9 cellular contexts compared by ENCODE assay signal in the genomic region with DNA sequence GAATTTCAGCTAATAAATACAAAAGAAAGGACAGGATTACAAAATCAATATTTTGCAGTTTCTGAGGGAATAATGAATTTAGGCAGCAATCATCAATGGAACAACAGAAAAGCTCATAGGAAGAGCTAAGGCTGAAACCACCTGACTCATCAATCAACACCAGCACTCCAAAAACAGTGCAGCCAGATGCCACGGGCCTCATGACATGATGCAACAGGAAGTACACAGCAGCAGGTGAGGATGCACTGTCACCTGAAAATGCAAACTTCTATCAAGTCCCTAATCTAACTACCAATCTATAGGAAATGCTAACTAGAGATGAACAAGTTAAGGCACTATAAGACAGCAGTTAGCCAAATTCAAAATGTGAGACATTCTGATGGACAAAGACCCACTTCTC. TPM values are rescaled to one million over a fixed set of nuclear protein-coding genes. Genes with fewer than 3 reads are reported as not detected.
DNase-seq lines count a peak whose midpoint lies in the region; ATAC-seq, FAIRE-seq and TF ChIP-seq lines count a peak whose summit lies in the region.
"Had no signal": no experiment of that assay in that cellular context is flagged by ENCODE, and none has a peak within 500 bp of the region (broad histone marks: within the 10 kb centered on the region; RNA-seq: fewer than 3 reads in every experiment).

No MANE protein-coding gene starts in this region.

- no peaks in the 10 kb centered on the region for H3K79me2 ChIP-seq in K562 (ENCODE audit: control insufficient read depth, insufficient read depth, low read length)

- no peak for FAIRE-seq in K562 (lab: Jason Lieb, UNC)

- H4K20me1 ChIP-seq in K562 (replicated peaks; ENCODE audit: control insufficient read depth, insufficient read depth, low read length), result no peaks in the 10 kb centered on the region

- H3K9me3 Mint-ChIP-seq in CD4-positive, alpha-beta memory T cell, result peaks cover 0 to 2% (median 0%) of the 10 kb centered on the region in 8 donors

- in situ Hi-C loops in K562 (cut with MboI), result no loop called here

- H3K4me1 ChIP-seq in CD4-positive, alpha-beta memory T cell (ENCODE audit: insufficient read depth, low read length), result peaks cover 10% of the 10 kb centered on the region
- H3K4me1 ChIP-seq in K562 (replicated peaks in 1 of 2; ENCODE audit: control insufficient read depth in 2 of 2, insufficient read depth in 2 of 2, low read length in 2 of 2), result no peaks in the 10 kb centered on the region
- H3K4me1 ChIP-seq in ovary (ENCODE audit: insufficient read depth), result peaks cover 11% of the 10 kb centered on the region

- no peaks in the 10 kb centered on the region for H3K27me3 ChIP-seq in CD4-positive, alpha-beta memory T cell (ENCODE audit: insufficient read depth, low read length)
- H3K27me3 ChIP-seq in K562 (ENCODE audit: control insufficient read depth in 2 of 2, insufficient read depth in 2 of 2, low read length in 2 of 2), result no peaks in the 10 kb centered on the region
- H3K27me3 ChIP-seq in ovary, result no peaks in the 10 kb centered on the region

- peak overlapping the region in 1 of 8 donors; percentile 21 for H3K4me3 Mint-ChIP-seq in CD4-positive, alpha-beta memory T cell

- CTCF ChIA-PET in CD4-positive, alpha-beta memory T cell (lab: Charles Lee; ENCODE audit: partially characterized antibody), result interaction anchor here (1.2 to 1.6 kb wide), 2 partner anchors 19 to 190 kb away, joined by 3 to 4 read pairs; no protein-coding TSS in a partner anchor
- CTCF ChIA-PET in K562 (lab: Yijun Ruan, JAX; ENCODE audit: low intra/inter-chr PET ratio), result no interaction called here

- H3K36me3 Mint-ChIP-seq in CD4-positive, alpha-beta memory T cell, result peaks cover 71 to 75% of the 10 kb centered on the region in 2 donors

- no peak for TF ChIP-seq POLR2A in GM18505 (IDR thresholded peaks at IDR 0.05; ENCODE audit: borderline replicate concordance, extremely low read depth, insufficient read depth, insufficient read length)
- no peak for TF ChIP-seq POLR2A in K562 (conservative IDR thresholded peaks at IDR 0.05)
- TF ChIP-seq POLR2A in ovary (IDR thresholded peaks at IDR 0.05), result no peak

- DNase-seq in CD4-positive, alpha-beta memory T cell, result peak; percentile 24 to 71 (median 34)
- DNase-seq in K562 (ENCODE audit: extremely low read depth in 1 of 4, low spot score in 3 of 4) (no peak), middle frontal gyrus (ENCODE audit: extremely low spot score, low spot score) (no peak), ovary (no peak), GOT3 (lab: John Stamatoyannopoulos, UW) (no peak), T-helper 9 cell (no peak)

- 15% methylated on average over 1 of the region's 1 CpG for WGBS in K562 (ENCODE audit: insufficient coverage, low coverage, missing lambda C conversion rate)
- WGBS in ovary, 3 donors, result 33 to 59% (median 45%) methylated on average over 1 of the region's 1 CpG

- H3K4me1 Mint-ChIP-seq in CD4-positive, alpha-beta memory T cell, result peaks cover 7 to 17% (median 10%) of the 10 kb centered on the region in 4 donors

- TF ChIP-seq RAD21 in K562 (CRISPR knock-in tag; conservative IDR thresholded peaks at IDR 0.05 in 1 of 2, IDR thresholded peaks at IDR 0.05 in 1 of 2), result no peak

- POLR2A ChIA-PET in CD4-positive, alpha-beta memory T cell (lab: Charles Lee; ENCODE audit: partially characterized antibody), result interaction anchor here (1.6 kb wide), 1 partner anchor 44 kb away, joined by 3 read pairs; no protein-coding TSS in a partner anchor
- POLR2A ChIA-PET in K562 (lab: Yijun Ruan, JAX), result no interaction called here

- no peak overlapping the region for H2AFZ ChIP-seq in K562 (ENCODE audit: low read depth, low read length)

- TF ChIP-seq EP300 in K562 (IDR thresholded peaks at IDR 0.05; ENCODE audit: low read length), result no peak; the same call in 1 of the 2 replicates
- no peak for TF ChIP-seq EP300 in ovary (IDR thresholded peaks at IDR 0.05)

- no TSS peak for BruUV-seq in K562 (replicated peaks; lab: Mats Ljungman, UMichigan)

- H3K4me2 ChIP-seq in K562 (ENCODE audit: insufficient read depth, low read length), result no peak overlapping the region

- TF ChIP-seq CTCF in VCaP (conservative IDR thresholded peaks at IDR 0.05), result no peak
- TF ChIP-seq CTCF in K562 (IDR thresholded peaks at IDR 0.05 in 2 of 3, conservative IDR thresholded peaks at IDR 0.05 in 1 of 3; ENCODE audit: insufficient read depth in 2 of 3, low read depth in 1 of 3, low read length in 3 of 3), result no peak
- no peak for TF ChIP-seq CTCF in ovary (IDR thresholded peaks at IDR 0.05)

- no peak overlapping the region for H3K27ac ChIP-seq in CD4-positive, alpha-beta memory T cell (ENCODE audit: low read depth, low read length)
- H3K27ac ChIP-seq in VCaP (peak overlapping the region; percentile 32), K562 (ENCODE audit: extremely low read depth, low read depth, low read length) (no peak overlapping the region), ovary (no peak overlapping the region)

- H3K9me3 ChIP-seq in CD4-positive, alpha-beta memory T cell (ENCODE audit: control insufficient read depth in 1 of 2, low read length in 2 of 2), result no peaks in the 10 kb centered on the region
- H3K9me3 ChIP-seq in K562 (replicated peaks; ENCODE audit: control insufficient read depth, insufficient read depth, low read depth, low read length), result no peaks in the 10 kb centered on the region
- no peaks in the 10 kb centered on the region for H3K9me3 ChIP-seq in ovary

- ATAC-seq in GM18505 (IDR thresholded peaks at IDR 0.05; ENCODE audit: unreplicated experiment), result peak; percentile 52
- peak; percentile 59; the same call in 2 of the 3 replicates for ATAC-seq in K562
- ATAC-seq: sciatic nerve had no signal

- H3K4me3 ChIP-seq in CD4-positive, alpha-beta memory T cell (ENCODE audit: low read length in 2 of 2), result no peak overlapping the region
- H3K4me3 ChIP-seq in K562, result no peak overlapping the region
- H3K4me3 ChIP-seq in ovary, result no peak overlapping the region

- no peaks in the 10 kb centered on the region for H3K27me3 Mint-ChIP-seq in CD4-positive, alpha-beta memory T cell

- H3K9ac ChIP-seq in K562 (ENCODE audit: insufficient read depth in 1 of 2, low read depth in 2 of 2, low read length in 2 of 2), result no peak overlapping the region

- intact Hi-C loops in CD4-positive, alpha-beta memory T cell (cut with micrococcal nuclease), result no loop called here
- intact Hi-C loops in K562 (cut with micrococcal nuclease) (no loop called here), ovary (cut with DNase I) (no loop called here)

- H3K36me3 ChIP-seq in CD4-positive, alpha-beta memory T cell (ENCODE audit: insufficient read depth, low read length), result peaks cover 25% of the 10 kb centered on the region
- H3K36me3 ChIP-seq in K562 (ENCODE audit: control insufficient read depth, insufficient read depth, low read length), result peaks cover 57% of the 10 kb centered on the region
- H3K36me3 ChIP-seq in ovary, result no peaks in the 10 kb centered on the region

- H3K9me1 ChIP-seq in K562 (ENCODE audit: control insufficient read depth, insufficient read depth, low read length), result no peaks in the 10 kb centered on the region

- H3K27ac Mint-ChIP-seq in CD4-positive, alpha-beta memory T cell, result peak overlapping the region; percentile 2 to 83 (median 61)

TF ChIP-seq in K562, 482 proteins besides CTCF, POLR2A, EP300 and RAD21 (continues in another document):
- TF ChIP-seq IRF1 (CRISPR knock-in tag; IDR thresholded peaks at IDR 0.05; ENCODE audit: borderline replicate concordance) (no peak), SRSF7 (optimal IDR thresholded peaks at IDR 0.05; ENCODE audit: low read depth, low read length) (no peak), CXXC5 (CRISPR knock-in tag; IDR thresholded peaks at IDR 0.05) (peak; percentile 52), MYC (IDR thresholded peaks at IDR 0.05; ENCODE audit: low read depth, low read length) (peak; percentile 62; the same call in 1 of the 2 replicates), MYC (CRISPR knock-in tag; IDR thresholded peaks at IDR 0.05; ENCODE audit: borderline replicate concordance, low read depth) (no peak), ARID1B (IDR thresholded peaks at IDR 0.05) (peak; percentile 16; the same call in 1 of the 2 replicates), ZC3H11A (IDR thresholded peaks at IDR 0.05; ENCODE audit: low read depth, low read length) (no peak), DPF2 (IDR thresholded peaks at IDR 0.05) (no peak), ZNF589 (CRISPR knock-in tag; IDR thresholded peaks at IDR 0.05; ENCODE audit: low read depth) (0 out of 2 replicates have a peak, but pooled peaks have one; percentile 45), GABPA (tag; conservative IDR thresholded peaks at IDR 0.05; ENCODE audit: low read depth) (peak; percentile 51; the same call in 1 of the 2 replicates)

RNA-seq across cellular contexts. Expression of gene GNS, which starts 21.7 kb away (rescaled TPM):
- total RNA-seq in CD4-positive, alpha-beta memory T cell, result 10 to 100 TPM; 34.2 to 35.0 TPM
- 10 to 100 TPM; 36.8 to 77.0 TPM for polyA plus RNA-seq in CD4-positive, alpha-beta memory T cell
- total RNA-seq in K562 (2011; cell fraction: chromatin; rRNA removed; ENCODE audit: low replicate concordance), result 35.8 and 41.6 TPM in 2 replicates
- 33.9 and 38.3 TPM in 2 replicates for total RNA-seq in K562 (2011; cell fraction: nucleolus; rRNA removed)
- total RNA-seq in K562 (2011; cell fraction: nucleoplasm; rRNA removed), result 46.0 and 52.8 TPM in 2 replicates
- total RNA-seq in K562 (2014; rRNA removed) (11.5 and 14.9 TPM in 2 replicates), K562 (2014; rRNA removed; fragmentation: Illumina TruSeq; extraction: Trizol) (22.5 and 23.8 TPM in 2 replicates), K562 (2015; rRNA removed; fragmentation: Illumina TruSeq; extraction: Trizol) (26.0 and 26.9 TPM in 2 replicates), K562 (2021) (20.7 and 21.4 TPM in 2 replicates), ovary (100 to 1,000 TPM in 5 of 7 donors, 10 to 100 TPM in 2; 81.2 to 165 (median 101) TPM)
- polyA plus RNA-seq in K562 (2011; rRNA removed) (30.3 and 31.0 TPM in 2 replicates), K562 (2014; fragmentation: Illumina TruSeq; extraction: Trizol) (17.1 and 18.9 TPM in 2 replicates), K562 (2014; fragmentation: Nextera tagmentation; extraction: Ambion mirVana) (1 to 10 TPM; 4.6 to 5.0 TPM), K562 (2014; rRNA removed) (9.1 and 10.2 TPM in 2 replicates), ovary (100 to 1,000 TPM in 1 of 2 donors, 10 to 100 TPM in 1; 63.9 to 278 TPM)
- 14.3 and 18.3 TPM in 2 replicates for polyA plus RNA-seq in K562 (2011; cell fraction: cytosol; rRNA removed)
- polyA plus RNA-seq in K562 (2011; cell fraction: nucleus; rRNA removed), result 8.8 and 10.3 TPM in 2 replicates
- polyA plus RNA-seq in K562 (2012), result 18.2 and 29.0 TPM in 2 replicates
- 47.9 and 67.8 TPM in 2 replicates for polyA minus RNA-seq in K562 (2011; rRNA and poly(A)+ RNA removed)
- 28.9 and 41.8 TPM in 2 replicates for polyA minus RNA-seq in K562 (2011; cell fraction: cytosol; rRNA and poly(A)+ RNA removed)
- polyA minus RNA-seq in K562 (2011; cell fraction: nucleus; rRNA and poly(A)+ RNA removed), result 6.5 and 8.1 TPM in 2 replicates

Comparison
In these comparisons a context has a peak if more than half of its experiments do, and no peak if none do; other contexts are left out.
1. DNase-seq: peak in CD4-positive, alpha-beta memory T cell (5 of 5); none in K562 (0 of 4), middle frontal gyrus (single experiment), ovary (0 of 5), GOT3 (single experiment) and T-helper 9 cell (single experiment).